Comparison of ENCODE assay signal across 8 cellular contexts in genomic region chr1:226082959-226083302, GRCh38. TPM values are rescaled to one million over a fixed set of nuclear protein-coding genes. Genes with fewer than 3 reads are reported as not detected.
DNase-seq lines count a peak whose midpoint lies in the region; ATAC-seq and TF ChIP-seq lines count a peak whose summit lies in the region.

No MANE protein-coding gene starts in this region.

- H3K4me3 ChIP-seq in HUES6 (ENCODE audit: low read depth, low read length), result peak overlapping the region; percentile 69
- peak overlapping the region; percentile 53 for H3K4me3 ChIP-seq in ovary

- TF ChIP-seq CTCF in ovary (IDR thresholded peaks at IDR 0.05), result no peak

- H3K27ac ChIP-seq in HUES6 (ENCODE audit: low read depth, low read length), result no peak overlapping the region
- peak overlapping the region; percentile 15 to 84 for H3K27ac ChIP-seq in ovary

- H3K36me3 ChIP-seq in HUES6 (ENCODE audit: control insufficient read depth, insufficient read depth, low read length) (no peaks in the 10 kb centered on the region), ovary (no peaks in the 10 kb centered on the region)

- no peaks in the 10 kb centered on the region for H3K9me3 ChIP-seq in HUES6 (ENCODE audit: control insufficient read depth, insufficient read depth, low read depth, low read length)
- H3K9me3 ChIP-seq in ovary, result no peaks in the 10 kb centered on the region

- TF ChIP-seq POLR2A in ovary (IDR thresholded peaks at IDR 0.05), result no peak

- 1 to 2% (median 1%) methylated on average over 16 to 23 of the region's 23 CpGs for WGBS in ovary, 3 donors

- DNase-seq in DMS53 (lab: John Stamatoyannopoulos, UW), result peak; percentile 81
- peak; percentile 74 for DNase-seq in activated CD8-positive, alpha-beta memory T cell treated with anti-CD3 and anti-CD28 coated beads, Interleukin-2, amount 50 U/mL, for 48 hours
- DNase-seq in Right ventricle myocardium superior, result peak; percentile 85
- DNase-seq in ovary, result peak in 4 of 5 donors; percentile 58 to 76 (median 72)
- DNase-seq in stimulated activated CD4-positive, alpha-beta T cell treated with anti-CD3 and anti-CD28 coated beads, Interleukin-15, amount 100 ng/mL, for 24 hours, result no peak
- DNase-seq in NK-92 (lab: John Stamatoyannopoulos, UW; ENCODE audit: unreplicated experiment), result no peak

- H3K27me3 ChIP-seq in HUES6 (ENCODE audit: control insufficient read depth, insufficient read depth, low read length) (peaks cover 24% of the 10 kb centered on the region), ovary (no peaks in the 10 kb centered on the region)

- H3K9ac ChIP-seq in HUES6 (ENCODE audit: low read length), result no peak overlapping the region

- no peaks in the 10 kb centered on the region for H3K4me1 ChIP-seq in HUES6 (ENCODE audit: control insufficient read depth, insufficient read depth, low read length)
- peaks cover 2% of the 10 kb centered on the region for H3K4me1 ChIP-seq in ovary (ENCODE audit: insufficient read depth)

- no peak for TF ChIP-seq EP300 in ovary (IDR thresholded peaks at IDR 0.05)

- peak; percentile 27 for ATAC-seq in GM21447 (IDR thresholded peaks at IDR 0.05; ENCODE audit: unreplicated experiment)
- peak; percentile 80 for ATAC-seq in Right ventricle myocardium superior (ENCODE audit: poor library complexity)

- intact Hi-C loops in Right ventricle myocardium superior (cut with DNase I), result no loop called here
- intact Hi-C loops in ovary (cut with DNase I), result loop anchor here in 2 of 4 donors (2.0 to 5.0 kb wide), 2 partner anchors 18 to 39 kb away; no protein-coding TSS in a partner anchor

RNA-seq across cellular contexts. Expression of gene H3-3A, which starts 20.4 kb away (rescaled TPM):
- total RNA-seq in Right ventricle myocardium superior, result 271 TPM
- 100 to 1,000 TPM; 266 to 526 (median 420) TPM for total RNA-seq in ovary
- polyA plus RNA-seq in ovary, result 100 to 1,000 TPM; 500 to 590 TPM

Comparison
In these comparisons a context has a peak if more than half of its experiments do, and no peak if none do; other contexts are left out.
1. DNase-seq: peak in DMS53 (single experiment), activated CD8-positive, alpha-beta memory T cell treated with anti-CD3 and anti-CD28 coated beads, Interleukin-2, amount 50 U/mL, for 48 hours (single experiment), Right ventricle myocardium superior (single experiment) and ovary (4 of 5); none in stimulated activated CD4-positive, alpha-beta T cell treated with anti-CD3 and anti-CD28 coated beads, Interleukin-15, amount 100 ng/mL, for 24 hours (single experiment) and NK-92 (single experiment).